Comparison of ENCODE assay signal across 1 cellular context in the genomic region with DNA sequence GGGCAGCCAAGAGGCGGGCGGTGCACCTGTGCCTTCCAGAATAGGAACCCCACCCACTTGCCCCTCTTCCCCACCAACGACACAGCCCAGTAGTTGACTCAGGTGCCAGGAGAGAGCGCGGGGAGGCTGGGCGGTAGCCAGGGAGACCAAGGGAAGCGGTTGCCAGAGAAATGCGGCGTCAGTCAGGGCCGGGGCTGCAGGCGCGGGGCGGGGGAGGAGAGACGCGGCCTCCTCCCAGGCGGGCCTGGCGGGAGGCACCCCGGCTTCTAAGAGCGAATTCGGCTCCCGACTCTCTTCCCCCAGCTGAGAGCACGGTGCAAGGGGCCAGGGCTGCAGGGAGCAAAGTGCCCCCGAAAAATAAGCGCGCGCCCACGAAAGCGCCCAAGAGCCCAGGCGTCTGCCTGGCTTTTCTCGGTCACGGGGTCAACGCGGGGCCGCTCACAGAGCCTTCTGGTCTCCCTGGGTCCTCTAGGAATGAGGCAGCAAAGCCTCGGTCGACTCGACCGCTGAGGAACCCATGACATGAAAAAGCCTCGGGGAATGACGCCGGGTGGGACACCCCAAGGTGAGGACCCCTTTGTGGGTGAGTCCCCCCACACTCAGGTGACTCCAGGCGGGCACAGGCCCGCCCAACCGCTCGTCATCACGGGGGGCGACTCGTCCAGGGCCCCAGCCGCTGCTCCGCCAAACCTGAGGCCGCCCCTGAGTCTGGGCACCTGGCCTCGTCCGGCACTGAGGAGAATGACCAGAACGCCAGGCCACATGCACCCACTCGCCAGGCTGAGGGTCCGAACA.
A peak's percentile ranks its signal among the peaks of the same experiment; 100 is the strongest.
TF ChIP-seq lines count a peak whose summit lies in the region.

No MANE protein-coding gene starts in this region.

TF ChIP-seq in K562, 482 proteins besides CTCF, POLR2A, EP300 and RAD21 (continued from another document and continues in another):
- TF ChIP-seq, protein P1, sequence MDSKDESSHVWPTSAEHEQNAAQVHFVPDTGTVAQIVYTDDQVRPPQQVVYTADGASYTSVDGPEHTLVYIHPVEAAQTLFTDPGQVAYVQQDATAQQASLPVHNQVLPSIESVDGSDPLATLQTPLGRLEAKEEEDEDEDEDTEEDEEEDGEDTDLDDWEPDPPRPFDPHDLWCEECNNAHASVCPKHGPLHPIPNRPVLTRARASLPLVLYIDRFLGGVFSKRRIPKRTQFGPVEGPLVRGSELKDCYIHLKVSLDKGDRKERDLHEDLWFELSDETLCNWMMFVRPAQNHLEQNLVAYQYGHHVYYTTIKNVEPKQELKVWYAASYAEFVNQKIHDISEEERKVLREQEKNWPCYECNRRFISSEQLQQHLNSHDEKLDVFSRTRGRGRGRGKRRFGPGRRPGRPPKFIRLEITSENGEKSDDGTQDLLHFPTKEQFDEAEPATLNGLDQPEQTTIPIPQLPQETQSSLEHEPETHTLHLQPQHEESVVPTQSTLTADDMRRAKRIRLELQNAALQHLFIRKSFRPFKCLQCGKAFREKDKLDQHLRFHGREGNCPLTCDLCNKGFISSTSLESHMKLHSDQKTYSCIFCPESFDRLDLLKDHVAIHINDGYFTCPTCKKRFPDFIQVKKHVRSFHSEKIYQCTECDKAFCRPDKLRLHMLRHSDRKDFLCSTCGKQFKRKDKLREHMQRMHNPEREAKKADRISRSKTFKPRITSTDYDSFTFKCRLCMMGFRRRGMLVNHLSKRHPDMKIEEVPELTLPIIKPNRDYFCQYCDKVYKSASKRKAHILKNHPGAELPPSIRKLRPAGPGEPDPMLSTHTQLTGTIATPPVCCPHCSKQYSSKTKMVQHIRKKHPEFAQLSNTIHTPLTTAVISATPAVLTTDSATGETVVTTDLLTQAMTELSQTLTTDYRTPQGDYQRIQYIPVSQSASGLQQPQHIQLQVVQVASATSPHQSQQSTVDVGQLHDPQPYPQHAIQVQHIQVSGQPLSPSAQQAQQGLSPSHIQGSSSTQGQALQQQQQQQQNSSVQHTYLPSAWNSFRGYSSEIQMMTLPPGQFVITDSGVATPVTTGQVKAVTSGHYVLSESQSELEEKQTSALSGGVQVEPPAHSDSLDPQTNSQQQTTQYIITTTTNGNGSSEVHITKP (IDR thresholded peaks at IDR 0.05; ENCODE audit: partially characterized antibody): peak; percentile 37
- TF ChIP-seq FOXA1 (IDR thresholded peaks at IDR 0.05; ENCODE audit: borderline replicate concordance) (no peak), MYBL2 (IDR thresholded peaks at IDR 0.05; ENCODE audit: low read depth) (no peak), MYBL2 (CRISPR knock-in tag; IDR thresholded peaks at IDR 0.05; ENCODE audit: borderline replicate concordance) (no peak), MTA3 (IDR thresholded peaks at IDR 0.05; ENCODE audit: borderline replicate concordance) (no peak), PYGO2 (tag; IDR thresholded peaks at IDR 0.05) (no peak), MCM2 (IDR thresholded peaks at IDR 0.05; ENCODE audit: low read depth) (no peak), TCF3 (CRISPR knock-in tag; IDR thresholded peaks at IDR 0.05) (no peak), HDAC1 (IDR thresholded peaks at IDR 0.05) (peak in 1 of 2 experiments; percentile 54; a peak in 1 of 4 replicates), CBX2 (IDR thresholded peaks at IDR 0.05; ENCODE audit: insufficient read depth, low read length, poor library complexity, severe bottlenecking) (no peak), CREM (IDR thresholded peaks at IDR 0.05; ENCODE audit: low read depth) (peak; percentile 47), TFAM (CRISPR knock-in tag; conservative IDR thresholded peaks at IDR 0.05) (no peak), MTF1 (CRISPR knock-in tag; IDR thresholded peaks at IDR 0.05; ENCODE audit: borderline replicate concordance) (no peak), ZSCAN29 (IDR thresholded peaks at IDR 0.05) (no peak), MYNN (IDR thresholded peaks at IDR 0.05) (peak; percentile 41; the same call in 1 of the 2 replicates), MYNN (CRISPR knock-in tag; IDR thresholded peaks at IDR 0.05) (no peak), RBM15 (IDR thresholded peaks at IDR 0.05; ENCODE audit: insufficient read depth, low read length) (no peak), ZNF512 (tag; IDR thresholded peaks at IDR 0.05) (no peak), BRCA1 (IDR thresholded peaks at IDR 0.05) (no peak), BRCA1 (CRISPR knock-in tag; IDR thresholded peaks at IDR 0.05) (no peak), CHD1 (IDR thresholded peaks at IDR 0.05; ENCODE audit: low read length) (peak; percentile 15), RAD51 (IDR thresholded peaks at IDR 0.05; ENCODE audit: borderline replicate concordance, low read depth) (peak; percentile 37; the same call in 1 of the 2 replicates), HNRNPH1 (optimal IDR thresholded peaks at IDR 0.05; ENCODE audit: low read depth, low read length) (no peak), NCOA6 (IDR thresholded peaks at IDR 0.05) (no peak; the same call in 1 of the 2 replicates), MIER1 (IDR thresholded peaks at IDR 0.05; ENCODE audit: low read depth) (no peak), ZNF146 (CRISPR knock-in tag; IDR thresholded peaks at IDR 0.05; ENCODE audit: unreplicated experiment) (no peak), NCOA4 (IDR thresholded peaks at IDR 0.05; ENCODE audit: partially characterized antibody) (no peak), ATF6 (CRISPR knock-in tag; IDR thresholded peaks at IDR 0.05) (no peak), HMGXB4 (CRISPR knock-in tag; IDR thresholded peaks at IDR 0.05) (no peak), ZNF3 (CRISPR knock-in tag; IDR thresholded peaks at IDR 0.05) (no peak), ZC3H8 (IDR thresholded peaks at IDR 0.05) (no peak), KAT7 (CRISPR knock-in tag; IDR thresholded peaks at IDR 0.05; ENCODE audit: borderline replicate concordance) (no peak; the same call in 1 of the 2 replicates), SREBF1 (IDR thresholded peaks at IDR 0.05; ENCODE audit: borderline replicate concordance, low read depth, low read length) (no peak), MCM3 (IDR thresholded peaks at IDR 0.05) (no peak), NRF1 (conservative IDR thresholded peaks at IDR 0.05 in 1 of 2, IDR thresholded peaks at IDR 0.05 in 1 of 2) (0 out of 4 replicates have a peak, but pooled peaks of 1 of the 2 experiments have one; percentile 24), ELF2 (CRISPR knock-in tag; IDR thresholded peaks at IDR 0.05) (no peak), FOXK1 (CRISPR knock-in tag; IDR thresholded peaks at IDR 0.05; ENCODE audit: borderline replicate concordance) (0 out of 2 replicates have a peak, but pooled peaks have one; percentile 41), HMGN3 (IDR thresholded peaks at IDR 0.05; ENCODE audit: borderline replicate concordance, extremely low read depth, insufficient read length, low read depth, low read length) (peak; percentile 26), TAF1 (IDR thresholded peaks at IDR 0.05; ENCODE audit: control insufficient read depth, extremely low read depth, insufficient read depth, low read length, severe bottlenecking) (peak; percentile 37), MLLT1 (IDR thresholded peaks at IDR 0.05) (no peak), ESRRB (CRISPR knock-in tag; IDR thresholded peaks at IDR 0.05; ENCODE audit: borderline replicate concordance) (no peak), RUNX1 (IDR thresholded peaks at IDR 0.05; ENCODE audit: low read depth) (no peak)
- TF ChIP-seq, protein P2, sequence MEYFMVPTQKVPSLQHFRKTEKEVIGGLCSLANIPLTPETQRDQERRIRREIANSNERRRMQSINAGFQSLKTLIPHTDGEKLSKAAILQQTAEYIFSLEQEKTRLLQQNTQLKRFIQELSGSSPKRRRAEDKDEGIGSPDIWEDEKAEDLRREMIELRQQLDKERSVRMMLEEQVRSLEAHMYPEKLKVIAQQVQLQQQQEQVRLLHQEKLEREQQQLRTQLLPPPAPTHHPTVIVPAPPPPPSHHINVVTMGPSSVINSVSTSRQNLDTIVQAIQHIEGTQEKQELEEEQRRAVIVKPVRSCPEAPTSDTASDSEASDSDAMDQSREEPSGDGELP (CRISPR knock-in tag; IDR thresholded peaks at IDR 0.05; ENCODE audit: borderline replicate concordance): 0 out of 2 replicates have a peak, but pooled peaks have one; percentile 44
- TF ChIP-seq, protein P3, sequence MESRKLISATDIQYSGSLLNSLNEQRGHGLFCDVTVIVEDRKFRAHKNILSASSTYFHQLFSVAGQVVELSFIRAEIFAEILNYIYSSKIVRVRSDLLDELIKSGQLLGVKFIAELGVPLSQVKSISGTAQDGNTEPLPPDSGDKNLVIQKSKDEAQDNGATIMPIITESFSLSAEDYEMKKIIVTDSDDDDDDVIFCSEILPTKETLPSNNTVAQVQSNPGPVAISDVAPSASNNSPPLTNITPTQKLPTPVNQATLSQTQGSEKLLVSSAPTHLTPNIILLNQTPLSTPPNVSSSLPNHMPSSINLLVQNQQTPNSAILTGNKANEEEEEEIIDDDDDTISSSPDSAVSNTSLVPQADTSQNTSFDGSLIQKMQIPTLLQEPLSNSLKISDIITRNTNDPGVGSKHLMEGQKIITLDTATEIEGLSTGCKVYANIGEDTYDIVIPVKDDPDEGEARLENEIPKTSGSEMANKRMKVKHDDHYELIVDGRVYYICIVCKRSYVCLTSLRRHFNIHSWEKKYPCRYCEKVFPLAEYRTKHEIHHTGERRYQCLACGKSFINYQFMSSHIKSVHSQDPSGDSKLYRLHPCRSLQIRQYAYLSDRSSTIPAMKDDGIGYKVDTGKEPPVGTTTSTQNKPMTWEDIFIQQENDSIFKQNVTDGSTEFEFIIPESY (CRISPR knock-in tag; IDR thresholded peaks at IDR 0.05): 0 out of 2 replicates have a peak, but pooled peaks have one; percentile 42
- TF ChIP-seq, protein P4, sequence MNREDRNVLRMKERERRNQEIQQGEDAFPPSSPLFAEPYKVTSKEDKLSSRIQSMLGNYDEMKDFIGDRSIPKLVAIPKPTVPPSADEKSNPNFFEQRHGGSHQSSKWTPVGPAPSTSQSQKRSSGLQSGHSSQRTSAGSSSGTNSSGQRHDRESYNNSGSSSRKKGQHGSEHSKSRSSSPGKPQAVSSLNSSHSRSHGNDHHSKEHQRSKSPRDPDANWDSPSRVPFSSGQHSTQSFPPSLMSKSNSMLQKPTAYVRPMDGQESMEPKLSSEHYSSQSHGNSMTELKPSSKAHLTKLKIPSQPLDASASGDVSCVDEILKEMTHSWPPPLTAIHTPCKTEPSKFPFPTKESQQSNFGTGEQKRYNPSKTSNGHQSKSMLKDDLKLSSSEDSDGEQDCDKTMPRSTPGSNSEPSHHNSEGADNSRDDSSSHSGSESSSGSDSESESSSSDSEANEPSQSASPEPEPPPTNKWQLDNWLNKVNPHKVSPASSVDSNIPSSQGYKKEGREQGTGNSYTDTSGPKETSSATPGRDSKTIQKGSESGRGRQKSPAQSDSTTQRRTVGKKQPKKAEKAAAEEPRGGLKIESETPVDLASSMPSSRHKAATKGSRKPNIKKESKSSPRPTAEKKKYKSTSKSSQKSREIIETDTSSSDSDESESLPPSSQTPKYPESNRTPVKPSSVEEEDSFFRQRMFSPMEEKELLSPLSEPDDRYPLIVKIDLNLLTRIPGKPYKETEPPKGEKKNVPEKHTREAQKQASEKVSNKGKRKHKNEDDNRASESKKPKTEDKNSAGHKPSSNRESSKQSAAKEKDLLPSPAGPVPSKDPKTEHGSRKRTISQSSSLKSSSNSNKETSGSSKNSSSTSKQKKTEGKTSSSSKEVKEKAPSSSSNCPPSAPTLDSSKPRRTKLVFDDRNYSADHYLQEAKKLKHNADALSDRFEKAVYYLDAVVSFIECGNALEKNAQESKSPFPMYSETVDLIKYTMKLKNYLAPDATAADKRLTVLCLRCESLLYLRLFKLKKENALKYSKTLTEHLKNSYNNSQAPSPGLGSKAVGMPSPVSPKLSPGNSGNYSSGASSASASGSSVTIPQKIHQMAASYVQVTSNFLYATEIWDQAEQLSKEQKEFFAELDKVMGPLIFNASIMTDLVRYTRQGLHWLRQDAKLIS (CRISPR knock-in tag; IDR thresholded peaks at IDR 0.05): 0 out of 2 replicates have a peak, but pooled peaks have one; percentile 5
